Comparison of ENCODE assay signal across 8 cellular contexts in the genomic region with DNA sequence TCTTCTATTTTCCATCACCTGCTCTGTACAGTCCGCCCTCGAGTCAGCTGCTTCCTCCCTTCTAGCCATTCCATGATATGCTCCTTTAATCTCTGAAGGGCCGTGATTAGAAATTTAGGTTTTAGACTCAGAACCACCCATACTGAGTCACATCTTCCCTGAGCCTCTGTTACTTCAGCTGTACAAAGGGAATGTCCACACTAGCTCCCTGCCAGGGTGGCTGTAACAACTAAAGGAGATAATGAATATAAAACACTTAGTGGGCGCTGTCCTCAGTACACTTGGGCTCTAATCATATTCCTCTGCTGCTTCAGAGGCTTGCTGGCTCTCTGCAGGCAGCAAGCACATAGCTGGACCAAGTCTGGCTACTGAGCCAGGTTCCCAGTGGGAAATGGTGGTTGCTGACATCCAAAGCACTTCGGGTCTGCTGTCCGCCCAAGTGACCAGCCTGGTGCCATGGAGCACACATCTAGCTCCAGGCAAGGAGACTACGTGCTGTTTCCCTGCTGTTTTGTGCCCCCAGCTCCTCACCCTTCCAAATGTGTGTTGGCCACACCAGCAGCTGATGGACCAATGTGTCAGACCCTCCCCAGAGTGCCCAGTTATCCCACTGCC. TPM values are rescaled to one million over a fixed set of nuclear protein-coding genes. Genes with fewer than 3 reads are reported as not detected.
DNase-seq lines count a peak whose midpoint lies in the region; ATAC-seq and TF ChIP-seq lines count a peak whose summit lies in the region.

No MANE protein-coding gene starts in this region.

- no peak for ATAC-seq in GM19467 (IDR thresholded peaks at IDR 0.05; ENCODE audit: unreplicated experiment)

- no peak for TF ChIP-seq POLR2A in NB4 (IDR thresholded peaks at IDR 0.05; ENCODE audit: extremely low read depth, insufficient read length)

- H3K36me3 ChIP-seq in BE2C = peaks cover 15% of the 10 kb centered on the region
- no peaks in the 10 kb centered on the region for H3K36me3 ChIP-seq in neural progenitor cell

- TF ChIP-seq CTCF in BE2C (IDR thresholded peaks at IDR 0.05; ENCODE audit: low read depth, low read length) (no peak), NB4 (IDR thresholded peaks at IDR 0.05; ENCODE audit: low read depth, low read length) (no peak), neural progenitor cell (IDR thresholded peaks at IDR 0.05) (no peak)

- H2AFZ ChIP-seq in neural progenitor cell (replicated peaks) = no peak overlapping the region

- H3F3A ChIP-seq in neural progenitor cell (ENCODE audit: low read depth) = peaks cover 35% of the 10 kb centered on the region

- peaks cover 7% of the 10 kb centered on the region for H4K20me1 ChIP-seq in neural progenitor cell (ENCODE audit: low read depth)

- H3K4me1 Mint-ChIP-seq in dendritic cell treated with granulocyte-macrophage colony-stimulating factor and Interleukin-4, amounts not matched to agents 40 ng/mL and 50 ng/mL, for 4 days (ENCODE audit: low read depth) = peaks cover 66% of the 10 kb centered on the region
- peaks cover 24% of the 10 kb centered on the region for H3K4me1 Mint-ChIP-seq in neural progenitor cell

- peak overlapping the region; percentile 62 for H3K4me3 Mint-ChIP-seq in dendritic cell treated with granulocyte-macrophage colony-stimulating factor and Interleukin-4, amounts not matched to agents 40 ng/mL and 50 ng/mL, for 4 days
- H3K4me3 Mint-ChIP-seq in neural progenitor cell = peak overlapping the region; percentile 80

- no peak overlapping the region for H3K9ac ChIP-seq in neural progenitor cell

- no peak overlapping the region for H3K27ac ChIP-seq in neural progenitor cell

- H3K4me2 ChIP-seq in neural progenitor cell = peak overlapping the region; percentile 91

- peaks cover 4% of the 10 kb centered on the region for H3K27me3 Mint-ChIP-seq in dendritic cell treated with granulocyte-macrophage colony-stimulating factor and Interleukin-4, amounts not matched to agents 40 ng/mL and 50 ng/mL, for 4 days
- peaks cover 11% of the 10 kb centered on the region for H3K27me3 Mint-ChIP-seq in neural progenitor cell (ENCODE audit: insufficient read depth, low read depth)

- H3K27me3 ChIP-seq in BE2C (no peaks in the 10 kb centered on the region), neural progenitor cell (peaks cover 9% of the 10 kb centered on the region)

- H3K79me2 ChIP-seq in neural progenitor cell (ENCODE audit: low read depth) = peaks cover 12% of the 10 kb centered on the region

- H3K4me1 ChIP-seq in BE2C (no peaks in the 10 kb centered on the region; the same call in 1 of the 2 replicates), neural progenitor cell (peaks cover 6% of the 10 kb centered on the region)

- no peak for DNase-seq in BE2C
- DNase-seq in NB4 (ENCODE audit: low read depth) = no peak
- DNase-seq in neural progenitor cell (ENCODE audit: low spot score) = no peak
- no peak for DNase-seq in SW 1271 (lab: John Stamatoyannopoulos, UW)
- DNase-seq in NCI-H146 treated with DMSO at 0.1 percent for 48 hours (lab: John Stamatoyannopoulos, UW; ENCODE audit: unreplicated experiment) = no peak
- no peak for DNase-seq in NCI-H345 (lab: John Stamatoyannopoulos, UW)

- peaks cover 30% of the 10 kb centered on the region for H3K36me3 Mint-ChIP-seq in dendritic cell treated with granulocyte-macrophage colony-stimulating factor and Interleukin-4, amounts not matched to agents 40 ng/mL and 50 ng/mL, for 4 days (ENCODE audit: low read depth)
- H3K36me3 Mint-ChIP-seq in neural progenitor cell = peaks cover 4% of the 10 kb centered on the region

- no peaks in the 10 kb centered on the region for H3K9me3 ChIP-seq in BE2C
- no peaks in the 10 kb centered on the region for H3K9me3 ChIP-seq in neural progenitor cell (ENCODE audit: low read depth)

- H3K27ac Mint-ChIP-seq in dendritic cell treated with granulocyte-macrophage colony-stimulating factor and Interleukin-4, amounts not matched to agents 40 ng/mL and 50 ng/mL, for 4 days = peak overlapping the region; percentile 72
- H3K27ac Mint-ChIP-seq in neural progenitor cell = no peak overlapping the region

- H3K9me3 Mint-ChIP-seq in dendritic cell treated with granulocyte-macrophage colony-stimulating factor and Interleukin-4, amounts not matched to agents 40 ng/mL and 50 ng/mL, for 4 days = no peaks in the 10 kb centered on the region
- H3K9me3 Mint-ChIP-seq in neural progenitor cell = no peaks in the 10 kb centered on the region

- intact Hi-C loops in dendritic cell treated with granulocyte-macrophage colony-stimulating factor and Interleukin-4, amounts not matched to agents 40 ng/mL and 50 ng/mL, for 4 days (cut with micrococcal nuclease) = no loop called here

- H3K4me3 ChIP-seq in BE2C (ENCODE audit: low read depth, low read length) (peak overlapping the region; percentile 61), NB4 (ENCODE audit: low read depth, low read length) (peak overlapping the region; percentile 49), neural progenitor cell (peak overlapping the region; percentile 64)

RNA-seq across cellular contexts. Expression of a gene that starts 0.9 kb away (rescaled TPM):
- 41.6 TPM for polyA plus RNA-seq in BE2C (2012; ENCODE audit: insufficient read depth, insufficient read length, low read depth)
- total RNA-seq in neural progenitor cell (ENCODE audit: low replicate concordance) = 11.9 and 17.5 TPM in 2 replicates

RNA-seq across cellular contexts. Expression of a gene that starts 29.1 kb away (rescaled TPM):
- 50.6 TPM for polyA plus RNA-seq in BE2C (2012; ENCODE audit: insufficient read depth, insufficient read length, low read depth)
- 5.8 and 13.7 TPM in 2 replicates for total RNA-seq in neural progenitor cell (ENCODE audit: low replicate concordance)
